ENCODE assay signal across 1 cellular context in genomic region chrX:43880439-43880838, GRCh38.
TF ChIP-seq lines count a peak whose summit lies in the region.

No MANE protein-coding gene starts in this region.

TF ChIP-seq in liver, 16 proteins besides CTCF, POLR2A, EP300 and RAD21 (continued from another document):
- TF ChIP-seq REST (IDR thresholded peaks at IDR 0.05) (no peak), TAF1 (conservative IDR thresholded peaks at IDR 0.05) (no peak), EGR1 (IDR thresholded peaks at IDR 0.05; ENCODE audit: low read depth in 2 of 2) (no peak), NR2F2 (IDR thresholded peaks at IDR 0.05) (no peak)
